8 cellular contexts compared by ENCODE assay signal in the genomic region with DNA sequence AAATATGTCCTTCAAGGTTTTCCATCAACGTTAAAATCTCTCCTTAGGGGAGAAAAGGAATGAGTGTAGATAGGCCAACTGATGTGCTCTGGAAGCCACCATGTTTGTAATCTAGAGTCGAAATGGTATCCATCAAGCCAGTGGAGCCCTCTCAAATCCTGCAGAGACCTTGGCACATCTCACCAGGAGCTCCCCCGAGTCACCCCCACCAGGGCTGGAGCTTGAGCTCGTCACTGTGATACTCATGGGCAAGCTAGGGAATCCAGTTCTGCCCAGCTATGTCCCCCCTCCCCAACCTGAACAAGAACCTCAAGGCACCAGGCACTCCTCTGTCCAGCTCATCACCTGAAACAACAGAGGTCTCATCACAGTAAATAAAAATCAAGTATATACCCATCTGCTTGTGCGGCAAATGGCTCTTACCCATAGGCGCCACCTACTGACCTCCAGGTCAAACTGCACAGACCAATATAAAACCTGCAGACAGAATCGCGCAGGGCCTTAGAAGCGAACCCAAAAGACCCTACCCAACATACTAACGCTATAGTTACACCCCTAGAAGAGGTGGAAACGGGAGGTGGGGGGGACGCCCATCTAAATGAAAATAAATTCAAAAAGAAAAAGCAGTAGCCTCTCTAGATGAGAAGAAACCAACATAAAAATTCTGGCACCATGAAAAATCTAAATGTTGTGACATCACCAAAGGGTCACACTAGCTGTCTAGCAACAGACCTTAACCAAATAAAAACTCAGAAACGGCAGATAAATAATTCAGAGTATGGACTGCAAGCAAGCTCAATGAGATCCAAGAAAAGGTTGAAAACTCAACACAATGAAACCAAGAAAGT.
DNase-seq lines count a peak whose midpoint lies in the region; ATAC-seq, FAIRE-seq and TF ChIP-seq lines count a peak whose summit lies in the region.

No MANE protein-coding gene starts in this region.

- DNase-seq in GM12892 (ENCODE audit: insufficient read length) (peak; percentile 24), OCI-M1 (lab: John Stamatoyannopoulos, UW) (peak; percentile 21), epithelial cell of esophagus (ENCODE audit: low read depth) (peak; percentile 48), midbrain (lab: John Stamatoyannopoulos, UW) (no peak), medulla oblongata (ENCODE audit: extremely low spot score) (no peak), hypothalamus (lab: John Stamatoyannopoulos, UW) (no peak)
- DNase-seq in stimulated activated CD4-positive, alpha-beta T cell treated with anti-CD3 and anti-CD28 coated beads, Interleukin-15, amount 100 ng/mL, for 24 hours = peak; percentile 45

- FAIRE-seq in GM12892 (lab: Jason Lieb, UNC) = peak; percentile 77

- TF ChIP-seq CTCF in epithelial cell of esophagus (IDR thresholded peaks at IDR 0.05; ENCODE audit: insufficient read depth, low read depth, low read length, missing control alignments) = peak; percentile 61

- H3K4me3 ChIP-seq in epithelial cell of esophagus (ENCODE audit: low read length) = no peak overlapping the region

- TF ChIP-seq POLR2A in GM12892 (IDR thresholded peaks at IDR 0.05; ENCODE audit: low read depth, low read length) = no peak

- peak; percentile 65 for ATAC-seq in HG02642 (IDR thresholded peaks at IDR 0.05; ENCODE audit: poor library complexity, unreplicated experiment)

Comparison
In these comparisons a context has a peak if more than half of its experiments do, and no peak if none do; other contexts are left out.
1. DNase-seq: peak in GM12892 (single experiment), OCI-M1 (single experiment), epithelial cell of esophagus (single experiment) and stimulated activated CD4-positive, alpha-beta T cell treated with anti-CD3 and anti-CD28 coated beads, Interleukin-15, amount 100 ng/mL, for 24 hours (single experiment); none in midbrain (single experiment), medulla oblongata (single experiment) and hypothalamus (0 of 51).